8 cellular contexts compared by ENCODE assay signal in genomic region chrX:129678881-129679195, GRCh38. TPM values are rescaled to one million over a fixed set of nuclear protein-coding genes. Genes with fewer than 3 reads are reported as not detected.
DNase-seq lines count a peak whose midpoint lies in the region; ATAC-seq and TF ChIP-seq lines count a peak whose summit lies in the region.

No MANE protein-coding gene starts in this region.

- 57% methylated on average over 4 of the region's 4 CpGs for WGBS in suprapubic skin

- no peak for TF ChIP-seq CTCF in suprapubic skin (IDR thresholded peaks at IDR 0.05)

- H3K27ac Mint-ChIP-seq in activated CD4-positive, alpha-beta T cell treated with anti-CD3 and anti-CD28 coated beads, Interleukin-2, amount 10 ng/mL, durations not matched to agents 24 days and 14 days, result no peak overlapping the region
- peak overlapping the region; percentile 68 to 81 for H3K27ac Mint-ChIP-seq in T-cell
- H3K27ac Mint-ChIP-seq in immature natural killer cell, result peak overlapping the region in 4 of 6 donors; percentile 47 to 82 (median 62)

- no peak for TF ChIP-seq EP300 in suprapubic skin (IDR thresholded peaks at IDR 0.05)

- peak overlapping the region; percentile 78 for H3K27ac ChIP-seq in suprapubic skin

- TF ChIP-seq POLR2A in suprapubic skin (IDR thresholded peaks at IDR 0.05), result no peak

- H3K27me3 Mint-ChIP-seq in activated CD4-positive, alpha-beta T cell treated with anti-CD3 and anti-CD28 coated beads, Interleukin-2, amount 10 ng/mL, durations not matched to agents 24 days and 14 days, result peaks cover 20% of the 10 kb centered on the region
- H3K27me3 Mint-ChIP-seq in T-cell (peaks cover 0 to 24% of the 10 kb centered on the region in 2 donors), immature natural killer cell (ENCODE audit: low read depth in 3 of 3) (peaks cover 1 to 11% (median 4%) of the 10 kb centered on the region in 3 donors)

- intact Hi-C loops in activated CD4-positive, alpha-beta T cell treated with anti-CD3 and anti-CD28 coated beads, Interleukin-2, amount 10 ng/mL, durations not matched to agents 24 days and 14 days (cut with micrococcal nuclease), result no loop called here

- H3K4me1 ChIP-seq in suprapubic skin, result peaks cover 14% of the 10 kb centered on the region

- no peak for ATAC-seq in T-cell (replicated peaks in 1 of 4)
- no peak for ATAC-seq in HG03175 (IDR thresholded peaks at IDR 0.05; ENCODE audit: unreplicated experiment)
- no peak for ATAC-seq in GM19324 (IDR thresholded peaks at IDR 0.05; ENCODE audit: low FRiP score, unreplicated experiment)

- peak overlapping the region; percentile 50 for H3K4me3 Mint-ChIP-seq in activated CD4-positive, alpha-beta T cell treated with anti-CD3 and anti-CD28 coated beads, Interleukin-2, amount 10 ng/mL, durations not matched to agents 24 days and 14 days
- H3K4me3 Mint-ChIP-seq in T-cell, result peak overlapping the region; percentile 55 to 71 (median 56)
- H3K4me3 Mint-ChIP-seq in immature natural killer cell, result peak overlapping the region; percentile 64 to 80 (median 74)

- POLR2A ChIA-PET in T-cell (lab: Charles Lee), result no interaction called here

- no peaks in the 10 kb centered on the region for H3K9me3 Mint-ChIP-seq in activated CD4-positive, alpha-beta T cell treated with anti-CD3 and anti-CD28 coated beads, Interleukin-2, amount 10 ng/mL, durations not matched to agents 24 days and 14 days
- H3K9me3 Mint-ChIP-seq in T-cell (no peaks in the 10 kb centered on the region), immature natural killer cell (peaks cover 0 to 2% (median 0%) of the 10 kb centered on the region in 6 donors)

- no peak for DNase-seq in activated CD4-positive, alpha-beta T cell treated with anti-CD3 and anti-CD28 coated beads, Interleukin-2, amount 10 ng/mL, durations not matched to agents 24 days and 14 days
- no peak for DNase-seq in activated CD4-positive, alpha-beta T cell treated with anti-CD3 and anti-CD28 coated beads for 1 hour
- DNase-seq in T-cell, result no peak
- DNase-seq in immature natural killer cell, result no peak
- DNase-seq in suprapubic skin (ENCODE audit: low spot score in 2 of 2), result no peak
- no peak for DNase-seq in stimulated activated CD4-positive, alpha-beta T cell treated with anti-CD3 and anti-CD28 coated beads, Interleukin-4, amount 100 ng/mL, for 24 hours

- H3K36me3 ChIP-seq in suprapubic skin, result no peaks in the 10 kb centered on the region

- H3K4me1 Mint-ChIP-seq in activated CD4-positive, alpha-beta T cell treated with anti-CD3 and anti-CD28 coated beads, Interleukin-2, amount 10 ng/mL, durations not matched to agents 24 days and 14 days, result peaks cover 5% of the 10 kb centered on the region
- peaks cover 7 to 27% (median 12%) of the 10 kb centered on the region in 3 donors for H3K4me1 Mint-ChIP-seq in T-cell
- peaks cover 13 to 14% of the 10 kb centered on the region in 2 donors for H3K4me1 Mint-ChIP-seq in immature natural killer cell

- CTCF ChIA-PET in T-cell (lab: Charles Lee), result interaction anchor here (0.6 to 1.3 kb wide), 6 partner anchors 17 to 247 kb away, joined by 3 to 9 read pairs (median 3); partner anchors contain the start of gene UTP14A (in 1 of the 2)

- H3K36me3 Mint-ChIP-seq in activated CD4-positive, alpha-beta T cell treated with anti-CD3 and anti-CD28 coated beads, Interleukin-2, amount 10 ng/mL, durations not matched to agents 24 days and 14 days (ENCODE audit: low read depth), result no peaks in the 10 kb centered on the region
- H3K36me3 Mint-ChIP-seq in T-cell, result no peaks in the 10 kb centered on the region
- peaks cover 0 to 4% (median 0%) of the 10 kb centered on the region in 3 donors for H3K36me3 Mint-ChIP-seq in immature natural killer cell

- peak overlapping the region; percentile 51 for H3K4me3 ChIP-seq in suprapubic skin

- H3K9me3 ChIP-seq in suprapubic skin, result no peaks in the 10 kb centered on the region

- no peaks in the 10 kb centered on the region for H3K27me3 ChIP-seq in suprapubic skin

RNA-seq across cellular contexts. Expression of gene APLN, which starts 24.1 kb away (rescaled TPM):
- total RNA-seq in activated CD4-positive, alpha-beta T cell treated with anti-CD3 and anti-CD28 coated beads, Interleukin-2, amount 10 ng/mL, durations not matched to agents 24 days and 14 days, result 0.65 and 0.66 TPM in 2 replicates
- total RNA-seq in T-cell (under 1 TPM in 1 of 5 donors, not detected in 4; 0.06 TPM), suprapubic skin (under 1 TPM; 0.13 to 0.38 (median 0.29) TPM)
- polyA plus RNA-seq in immature natural killer cell, result not detected

RNA-seq across cellular contexts. Expression of gene XPNPEP2, which starts 59.9 kb away (rescaled TPM):
- total RNA-seq in activated CD4-positive, alpha-beta T cell treated with anti-CD3 and anti-CD28 coated beads, Interleukin-2, amount 10 ng/mL, durations not matched to agents 24 days and 14 days, result 0.24 and 0.28 TPM in 2 replicates
- total RNA-seq in T-cell, result under 1 TPM in 4 of 5 donors, not detected in 1; 0.20 to 0.84 (median 0.37) TPM
- 1 to 10 TPM in 2 of 3 donors, under 1 TPM in 1; 0.60 to 2.9 (median 2.7) TPM for polyA plus RNA-seq in immature natural killer cell
- 1 to 10 TPM in 3 of 4 donors, under 1 TPM in 1; 0.83 to 6.1 (median 2.4) TPM for total RNA-seq in suprapubic skin
